ENCODE assay signal across 16 cellular contexts in genomic region chr20:50280851-50281655, GRCh38.
"Had no signal": no experiment of that assay in that cellular context is flagged by ENCODE, and none has a peak within 500 bp of the region (broad histone marks: within the 10 kb centered on the region; RNA-seq: fewer than 3 reads in every experiment).

No MANE protein-coding gene starts in this region.

- H3K27ac ChIP-seq: right lobe of liver, VCaP had no signal

- H3K36me3 ChIP-seq: gastroesophageal sphincter, right lobe of liver had no signal

- H3K9me3 ChIP-seq: gastroesophageal sphincter, left lung, mucosa of descending colon, right lobe of liver had no signal

- H3K4me3 Mint-ChIP-seq: activated CD8-positive, alpha-beta memory T cell treated with anti-CD3 and anti-CD28 coated beads, Interleukin-2, amount 10 ng/mL, durations not matched to agents 7 days and 5 days; activated naive CD4-positive, alpha-beta T cell treated with anti-CD3 and anti-CD28 coated beads for 36 hours; activated naive CD8-positive, alpha-beta T cell treated with anti-CD3 and anti-CD28 coated beads, Interleukin-2, amount 50 U/mL, for 24 hours; naive thymus-derived CD4-positive, alpha-beta T cell; stimulated activated naive CD8-positive, alpha-beta T cell treated with anti-CD3 and anti-CD28 coated beads, Interleukin-15, Interleukin-2, amounts not matched to agents 100 ng/mL and 50 ng/mL, for 24 hours had no signal

- ATAC-seq: activated CD8-positive, alpha-beta memory T cell treated with anti-CD3 and anti-CD28 coated beads, Interleukin-2, amount 10 ng/mL, durations not matched to agents 7 days and 5 days; activated naive CD8-positive, alpha-beta T cell treated with anti-CD3 and anti-CD28 coated beads, Interleukin-2, amount 50 U/mL, for 24 hours; gastroesophageal sphincter; left lung; mucosa of descending colon; naive thymus-derived CD4-positive, alpha-beta T cell; right lobe of liver had no signal

- H3K9me3 Mint-ChIP-seq: activated naive CD4-positive, alpha-beta T cell treated with anti-CD3 and anti-CD28 coated beads for 36 hours; activated naive CD8-positive, alpha-beta T cell treated with anti-CD3 and anti-CD28 coated beads, Interleukin-2, amount 50 U/mL, for 24 hours; activated T-helper 2 cell treated with anti-CD3 and anti-CD28 coated beads, Interferon-gamma antibody, Interleukin-2, Interleukin-4, amounts not matched to agents 10 μg/mL and 5 μg/mL and 100 μg/mL, durations not matched to agents 14 hours and 24 hours and 36 hours; naive thymus-derived CD4-positive, alpha-beta T cell; stimulated activated naive CD8-positive, alpha-beta T cell treated with anti-CD3 and anti-CD28 coated beads, Interleukin-15, Interleukin-2, amounts not matched to agents 100 ng/mL and 50 ng/mL, for 24 hours had no signal

- H3K36me3 Mint-ChIP-seq: activated CD8-positive, alpha-beta memory T cell treated with anti-CD3 and anti-CD28 coated beads, Interleukin-2, amount 10 ng/mL, durations not matched to agents 7 days and 5 days; naive thymus-derived CD4-positive, alpha-beta T cell had no signal

- H3K4me3 ChIP-seq: gastroesophageal sphincter, left lung, mucosa of descending colon, right lobe of liver had no signal

- DNase-seq: activated CD8-positive, alpha-beta memory T cell treated with anti-CD3 and anti-CD28 coated beads, Interleukin-2, amount 10 ng/mL, durations not matched to agents 7 days and 5 days; activated naive CD4-positive, alpha-beta T cell treated with anti-CD3 and anti-CD28 coated beads for 36 hours; activated T-cell treated with anti-CD3 and anti-CD28 coated beads, Interleukin-2, amount 50 U/mL, for 1 hour; aorta; effector memory CD4-positive, alpha-beta T cell; naive thymus-derived CD4-positive, alpha-beta T cell; T-helper 1 cell had no signal

- H3K27ac Mint-ChIP-seq: activated CD8-positive, alpha-beta memory T cell treated with anti-CD3 and anti-CD28 coated beads, Interleukin-2, amount 10 ng/mL, durations not matched to agents 7 days and 5 days; activated naive CD4-positive, alpha-beta T cell treated with anti-CD3 and anti-CD28 coated beads for 36 hours; activated naive CD8-positive, alpha-beta T cell treated with anti-CD3 and anti-CD28 coated beads, Interleukin-2, amount 50 U/mL, for 24 hours; activated T-helper 2 cell treated with anti-CD3 and anti-CD28 coated beads, Interferon-gamma antibody, Interleukin-2, Interleukin-4, amounts not matched to agents 10 μg/mL and 5 μg/mL and 100 μg/mL, durations not matched to agents 14 hours and 24 hours and 36 hours; naive thymus-derived CD4-positive, alpha-beta T cell; progenitor cell of endocrine pancreas; stimulated activated naive CD8-positive, alpha-beta T cell treated with anti-CD3 and anti-CD28 coated beads, Interleukin-15, Interleukin-2, amounts not matched to agents 100 ng/mL and 50 ng/mL, for 24 hours had no signal

- H3K27me3 ChIP-seq: gastroesophageal sphincter, left lung, right lobe of liver had no signal
